11 cellular contexts compared by ENCODE assay signal in genomic region chr1:30323841-30324240, GRCh38.
"Had no signal": no experiment of that assay in that cellular context is flagged by ENCODE, and none has a peak within 500 bp of the region (broad histone marks: within the 10 kb centered on the region; RNA-seq: fewer than 3 reads in every experiment).

No MANE protein-coding gene starts in this region.

- DNase-seq: activated B cell treated with CpG ODN at 0.5 μM for 24 hours; activated CD4-positive, alpha-beta T cell treated with anti-CD3 and anti-CD28 coated beads, Interleukin-2, amount 10 ng/mL, durations not matched to agents 24 days and 14 days; activated T-cell treated with anti-CD3 and anti-CD28 coated beads for 4 hours; cerebellar nuclear complex; foreskin fibroblast; nephron progenitor cell; right cardiac atrium; T-helper 17 cell had no signal

- H3K9me3 Mint-ChIP-seq: activated B cell treated with CpG ODN at 0.5 μM for 24 hours; activated CD4-positive, alpha-beta T cell treated with anti-CD3 and anti-CD28 coated beads, Interleukin-2, amount 10 ng/mL, durations not matched to agents 24 days and 14 days; activated naive CD4-positive, alpha-beta T cell treated with anti-CD3 and anti-CD28 coated beads, Interleukin-2, amount 50 U/mL, for 24 hours; activated T-helper 17 cell treated with anti-CD3 and anti-CD28 coated beads, Interleukin-2, amount 50 U/mL, for 72 hours; nephron progenitor cell had no signal

- H3K4me3 Mint-ChIP-seq: activated B cell treated with CpG ODN at 0.5 μM for 24 hours; activated CD4-positive, alpha-beta T cell treated with anti-CD3 and anti-CD28 coated beads, Interleukin-2, amount 10 ng/mL, durations not matched to agents 24 days and 14 days; activated naive CD4-positive, alpha-beta T cell treated with anti-CD3 and anti-CD28 coated beads, Interleukin-2, amount 50 U/mL, for 24 hours; activated T-helper 17 cell treated with anti-CD3 and anti-CD28 coated beads, Interleukin-2, amount 50 U/mL, for 72 hours; nephron progenitor cell; T-helper 17 cell had no signal

- ATAC-seq: activated T-helper 17 cell treated with anti-CD3 and anti-CD28 coated beads, Interleukin-2, amount 50 U/mL, for 72 hours; left lobe of liver; right cardiac atrium; T-helper 17 cell had no signal

- H3K4me1 Mint-ChIP-seq: activated B cell treated with CpG ODN at 0.5 μM for 24 hours; activated CD4-positive, alpha-beta T cell treated with anti-CD3 and anti-CD28 coated beads, Interleukin-2, amount 10 ng/mL, durations not matched to agents 24 days and 14 days; activated naive CD4-positive, alpha-beta T cell treated with anti-CD3 and anti-CD28 coated beads, Interleukin-2, amount 50 U/mL, for 24 hours; activated T-helper 17 cell treated with anti-CD3 and anti-CD28 coated beads, Interleukin-2, amount 50 U/mL, for 72 hours had no signal

- H3K36me3 Mint-ChIP-seq: activated naive CD4-positive, alpha-beta T cell treated with anti-CD3 and anti-CD28 coated beads, Interleukin-2, amount 50 U/mL, for 24 hours had no signal

- H3K27ac Mint-ChIP-seq: activated B cell treated with CpG ODN at 0.5 μM for 24 hours; activated CD4-positive, alpha-beta T cell treated with anti-CD3 and anti-CD28 coated beads, Interleukin-2, amount 10 ng/mL, durations not matched to agents 24 days and 14 days; activated naive CD4-positive, alpha-beta T cell treated with anti-CD3 and anti-CD28 coated beads, Interleukin-2, amount 50 U/mL, for 24 hours; activated T-helper 17 cell treated with anti-CD3 and anti-CD28 coated beads, Interleukin-2, amount 50 U/mL, for 72 hours; nephron progenitor cell had no signal
